13 cellular contexts compared by ENCODE assay signal in genomic region chr20:45918182-45918737, GRCh38. TPM values are rescaled to one million over a fixed set of nuclear protein-coding genes. Genes with fewer than 3 reads are reported as not detected.
DNase-seq lines count a peak whose midpoint lies in the region; ATAC-seq and TF ChIP-seq lines count a peak whose summit lies in the region.
"Had no signal": no experiment of that assay in that cellular context is flagged by ENCODE, and none has a peak within 500 bp of the region (broad histone marks: within the 10 kb centered on the region; RNA-seq: fewer than 3 reads in every experiment).

No MANE protein-coding gene starts in this region.

- TF ChIP-seq POLR2A in right lobe of liver (IDR thresholded peaks at IDR 0.05), result no peak
- no peak for TF ChIP-seq POLR2A in transverse colon (IDR thresholded peaks at IDR 0.05)

- H3K27me3 ChIP-seq in right lobe of liver, result no peaks in the 10 kb centered on the region
- no peaks in the 10 kb centered on the region for H3K27me3 ChIP-seq in transverse colon

- in situ Hi-C loops in transverse colon (cut with MboI; ENCODE audit: low pct_ligation_motif_present in 1 of 4, low pct_unique_long_range_greater_than_20kb in 1 of 4, low sequenced_read_pairs in 3 of 4), result no loop called here

- WGBS in right lobe of liver (ENCODE audit: insufficient coverage, low coverage, low lambda C conversion rate, missing lambda C conversion rate), result 77% methylated on average over 2 of the region's 5 CpGs
- WGBS in transverse colon (ENCODE audit: low coverage in 1 of 2), 2 donors, result 20 to 53% methylated on average over 1 to 5 of the region's 5 CpGs

- H3K9me3 ChIP-seq in right lobe of liver, result no peaks in the 10 kb centered on the region
- H3K9me3 ChIP-seq in transverse colon, result no peaks in the 10 kb centered on the region

- intact Hi-C loops in right lobe of liver (cut with DNase I) (no loop called here), transverse colon (cut with DNase I; ENCODE audit: low total_unique reads) (no loop called here)

- TF ChIP-seq CTCF in coronary artery (IDR thresholded peaks at IDR 0.05), result no peak
- no peak for TF ChIP-seq CTCF in right lobe of liver (IDR thresholded peaks at IDR 0.05)
- TF ChIP-seq CTCF in transverse colon (IDR thresholded peaks at IDR 0.05), result no peak

- ATAC-seq in right lobe of liver (peak; percentile 38 to 61 (median 42)), esophagus mucosa (no peak)
- ATAC-seq: foreskin keratinocyte had no signal

- H3K4me1 ChIP-seq in right lobe of liver (peaks cover 0 to 4% (median 0%) of the 10 kb centered on the region in 4 donors), transverse colon (peaks cover 0 to 54% (median 15%) of the 10 kb centered on the region in 4 donors)
- H3K4me1 ChIP-seq: foreskin keratinocyte had no signal

- H3K27ac ChIP-seq in coronary artery, result peak overlapping the region; percentile 19 to 85
- peak overlapping the region; percentile 19 to 40 (median 35) for H3K27ac ChIP-seq in right lobe of liver
- H3K27ac ChIP-seq in transverse colon, result peak overlapping the region; percentile 61 to 78 (median 68)
- H3K27ac ChIP-seq: foreskin keratinocyte had no signal

- TF ChIP-seq EP300 in transverse colon (IDR thresholded peaks at IDR 0.05; ENCODE audit: low read depth), result no peak

- H3K4me3 ChIP-seq in coronary artery (no peak overlapping the region), right lobe of liver (no peak overlapping the region), transverse colon (no peak overlapping the region)

- DNase-seq in coronary artery (ENCODE audit: low spot score) (no peak), right lobe of liver (no peak), transverse colon (peak; percentile 28), activated gamma-delta T cell treated with Interleukin-2 at 50 U/mL for 16 hours (no peak)
- DNase-seq: activated CD4-positive, alpha-beta T cell treated with anti-CD3 and anti-CD28 coated beads for 1 hour; activated naive CD8-positive, alpha-beta T cell treated with anti-CD3 and anti-CD28 coated beads, Interleukin-2, amount 10 ng/mL, durations not matched to agents 7 days and 5 days; DMS53; foreskin keratinocyte; H9; naive B cell; NCI-H1436 treated with DMSO at 0.1 percent for 48 hours had no signal

- H3K36me3 ChIP-seq in right lobe of liver (no peaks in the 10 kb centered on the region), transverse colon (no peaks in the 10 kb centered on the region)

RNA-seq across cellular contexts. Expression of gene PLTP, which starts 6.3 kb away (rescaled TPM):
- 10 to 100 TPM in 5 of 6 experiments, 1 to 10 TPM in 1; 9.6 to 70.2 (median 35.6) TPM for total RNA-seq in right lobe of liver
- total RNA-seq in transverse colon, result 10 to 100 TPM; 17.7 to 79.9 (median 59.9) TPM
- total RNA-seq in esophagus mucosa, result 46.7 TPM

RNA-seq across cellular contexts. Expression of gene PCIF1, which starts 16.2 kb away (rescaled TPM):
- total RNA-seq in right lobe of liver (10 to 100 TPM in 2 of 6 experiments, 1 to 10 TPM in 4; 7.8 to 12.1 (median 9.5) TPM), transverse colon (10 to 100 TPM; 23.5 to 52.0 (median 32.0) TPM), esophagus mucosa (19.0 TPM)

RNA-seq across cellular contexts. Expression of gene CTSA, which starts 27.1 kb away (rescaled TPM):
- total RNA-seq in right lobe of liver (100 to 1,000 TPM in 3 of 6 experiments, 10 to 100 TPM in 3; 54.4 to 194 (median 134) TPM), transverse colon (100 to 1,000 TPM; 197 to 971 (median 466) TPM), esophagus mucosa (57.4 TPM)

RNA-seq across cellular contexts. Expression of gene NEURL2, which starts 27.3 kb away (rescaled TPM):
- 1 to 10 TPM; 3.6 to 8.8 (median 5.4) TPM for total RNA-seq in right lobe of liver
- total RNA-seq in transverse colon, result 10 to 100 TPM; 14.7 to 30.4 (median 18.1) TPM
- total RNA-seq in esophagus mucosa, result 1.9 TPM

RNA-seq across cellular contexts. Expression of gene SPATA25, which starts 30.8 kb away (rescaled TPM):
- total RNA-seq in right lobe of liver (1 to 10 TPM in 5 of 6 experiments, under 1 TPM in 1; 0.50 to 3.2 (median 2.0) TPM), transverse colon (100 to 1,000 TPM in 1 of 4 donors, 1 to 10 TPM in 3; 3.7 to 103 (median 6.0) TPM), esophagus mucosa (0.76 TPM)
- total RNA-seq: RPMI7951 had no signal
